1 cellular context compared by ENCODE assay signal in the genomic region with DNA sequence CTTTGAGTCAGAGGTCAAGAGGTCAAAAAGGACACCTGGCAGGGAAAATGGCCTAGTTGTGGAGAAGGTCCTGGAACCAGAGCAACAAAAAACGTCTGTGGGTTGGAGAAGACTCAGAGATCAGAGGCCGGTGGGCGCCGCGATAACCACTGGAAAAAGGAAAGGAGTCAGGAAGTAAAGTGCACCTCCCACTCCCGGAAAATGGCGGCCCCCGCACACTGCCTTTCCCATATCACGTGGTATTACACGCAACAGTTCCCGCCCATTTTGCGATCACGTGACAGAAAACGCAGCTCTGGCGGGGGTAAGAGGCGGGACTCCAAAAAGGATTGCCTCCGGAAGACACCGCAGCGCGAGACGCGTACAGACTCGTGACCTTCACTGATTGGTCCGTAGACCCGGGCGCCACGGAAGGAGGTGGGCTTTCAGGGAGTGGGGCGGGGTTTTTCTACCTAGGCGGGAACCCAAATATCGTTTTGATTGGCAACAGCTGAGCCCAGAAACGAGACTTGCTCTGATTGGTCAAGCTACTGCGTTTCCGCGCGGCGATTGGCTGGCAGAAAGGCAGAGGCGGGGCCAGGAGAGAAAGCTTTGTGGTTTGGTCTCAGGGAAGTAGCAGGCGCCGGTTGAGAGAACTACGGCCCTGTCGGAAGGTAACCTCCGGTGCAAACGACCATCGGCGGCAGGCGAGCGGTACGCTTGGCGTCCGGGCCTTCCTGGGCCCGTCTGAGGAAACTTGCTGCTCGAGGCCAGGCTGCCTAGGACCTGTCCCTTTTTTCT.
TF ChIP-seq lines count a peak whose summit lies in the region.

Gene ACTMAP (minus strand): TSS at position 193 of the 780 bp plus-strand sequence. CDS start 674 bp downstream, outside the sequence.

TF ChIP-seq in HepG2, 621 proteins besides CTCF, POLR2A, EP300 and RAD21 (continued from another document and continues in another):
- 0 out of 2 replicates have a peak, but pooled peaks have one; percentile 33 for TF ChIP-seq MED13 (CRISPR knock-in tag; IDR thresholded peaks at IDR 0.05)
- no peak for TF ChIP-seq ZNF253 (CRISPR knock-in tag; IDR thresholded peaks at IDR 0.05; ENCODE audit: borderline replicate concordance)
- no peak for TF ChIP-seq CC2D1A (CRISPR knock-in tag; IDR thresholded peaks at IDR 0.05)
- TF ChIP-seq PRDM4 (CRISPR knock-in tag; IDR thresholded peaks at IDR 0.05; ENCODE audit: borderline replicate concordance), result no peak
- 0 out of 2 replicates have a peak, but pooled peaks have one; percentile 11 for TF ChIP-seq BCL6 (CRISPR knock-in tag; IDR thresholded peaks at IDR 0.05)
- peak; percentile 10; the same call in 1 of the 2 replicates for TF ChIP-seq GATAD2A (CRISPR knock-in tag; IDR thresholded peaks at IDR 0.05)
- TF ChIP-seq, protein P1, sequence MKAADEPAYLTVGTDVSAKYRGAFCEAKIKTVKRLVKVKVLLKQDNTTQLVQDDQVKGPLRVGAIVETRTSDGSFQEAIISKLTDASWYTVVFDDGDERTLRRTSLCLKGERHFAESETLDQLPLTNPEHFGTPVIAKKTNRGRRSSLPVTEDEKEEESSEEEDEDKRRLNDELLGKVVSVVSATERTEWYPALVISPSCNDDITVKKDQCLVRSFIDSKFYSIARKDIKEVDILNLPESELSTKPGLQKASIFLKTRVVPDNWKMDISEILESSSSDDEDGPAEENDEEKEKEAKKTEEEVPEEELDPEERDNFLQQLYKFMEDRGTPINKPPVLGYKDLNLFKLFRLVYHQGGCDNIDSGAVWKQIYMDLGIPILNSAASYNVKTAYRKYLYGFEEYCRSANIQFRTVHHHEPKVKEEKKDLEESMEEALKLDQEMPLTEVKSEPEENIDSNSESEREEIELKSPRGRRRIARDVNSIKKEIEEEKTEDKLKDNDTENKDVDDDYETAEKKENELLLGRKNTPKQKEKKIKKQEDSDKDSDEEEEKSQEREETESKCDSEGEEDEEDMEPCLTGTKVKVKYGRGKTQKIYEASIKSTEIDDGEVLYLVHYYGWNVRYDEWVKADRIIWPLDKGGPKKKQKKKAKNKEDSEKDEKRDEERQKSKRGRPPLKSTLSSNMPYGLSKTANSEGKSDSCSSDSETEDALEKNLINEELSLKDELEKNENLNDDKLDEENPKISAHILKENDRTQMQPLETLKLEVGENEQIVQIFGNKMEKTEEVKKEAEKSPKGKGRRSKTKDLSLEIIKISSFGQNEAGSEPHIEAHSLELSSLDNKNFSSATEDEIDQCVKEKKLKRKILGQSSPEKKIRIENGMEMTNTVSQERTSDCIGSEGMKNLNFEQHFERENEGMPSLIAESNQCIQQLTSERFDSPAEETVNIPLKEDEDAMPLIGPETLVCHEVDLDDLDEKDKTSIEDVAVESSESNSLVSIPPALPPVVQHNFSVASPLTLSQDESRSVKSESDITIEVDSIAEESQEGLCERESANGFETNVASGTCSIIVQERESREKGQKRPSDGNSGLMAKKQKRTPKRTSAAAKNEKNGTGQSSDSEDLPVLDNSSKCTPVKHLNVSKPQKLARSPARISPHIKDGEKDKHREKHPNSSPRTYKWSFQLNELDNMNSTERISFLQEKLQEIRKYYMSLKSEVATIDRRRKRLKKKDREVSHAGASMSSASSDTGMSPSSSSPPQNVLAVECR (CRISPR knock-in tag; IDR thresholded peaks at IDR 0.05; ENCODE audit: borderline replicate concordance), result peak; percentile 64
- TF ChIP-seq NFYC (CRISPR knock-in tag; IDR thresholded peaks at IDR 0.05), result peak; percentile 90
- no peak for TF ChIP-seq ZNF432 (CRISPR knock-in tag; IDR thresholded peaks at IDR 0.05; ENCODE audit: borderline replicate concordance)
- TF ChIP-seq ZNF510 (CRISPR knock-in tag; IDR thresholded peaks at IDR 0.05; ENCODE audit: low read depth), result peak; percentile 57; the same call in 1 of the 2 replicates
- TF ChIP-seq, protein P2, sequence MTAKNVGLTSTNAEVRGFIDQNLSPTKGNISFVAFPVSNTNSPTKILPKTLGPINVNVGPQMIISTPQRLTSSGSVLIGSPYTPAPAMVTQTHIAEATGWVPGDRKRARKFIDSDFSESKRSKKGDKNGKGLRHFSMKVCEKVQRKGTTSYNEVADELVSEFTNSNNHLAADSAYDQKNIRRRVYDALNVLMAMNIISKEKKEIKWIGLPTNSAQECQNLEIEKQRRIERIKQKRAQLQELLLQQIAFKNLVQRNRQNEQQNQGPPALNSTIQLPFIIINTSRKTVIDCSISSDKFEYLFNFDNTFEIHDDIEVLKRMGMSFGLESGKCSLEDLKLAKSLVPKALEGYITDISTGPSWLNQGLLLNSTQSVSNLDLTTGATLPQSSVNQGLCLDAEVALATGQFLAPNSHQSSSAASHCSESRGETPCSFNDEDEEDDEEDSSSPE (CRISPR knock-in tag; IDR thresholded peaks at IDR 0.05), result peak; percentile 96
- TF ChIP-seq SOX5 (CRISPR knock-in tag; IDR thresholded peaks at IDR 0.05; ENCODE audit: borderline replicate concordance), result 0 out of 2 replicates have a peak, but pooled peaks have one; percentile 14
- 0 out of 4 replicates have a peak, but pooled peaks of 1 of the 2 experiments have one; percentile 29 for TF ChIP-seq KLF16 (CRISPR knock-in tag; IDR thresholded peaks at IDR 0.05)
- peak; percentile 92 for TF ChIP-seq NR2C2 (CRISPR knock-in tag; IDR thresholded peaks at IDR 0.05; ENCODE audit: borderline replicate concordance)
- TF ChIP-seq BHLHE40 (IDR thresholded peaks at IDR 0.05; ENCODE audit: low read length), result peak; percentile 82
- TF ChIP-seq, protein P3, sequence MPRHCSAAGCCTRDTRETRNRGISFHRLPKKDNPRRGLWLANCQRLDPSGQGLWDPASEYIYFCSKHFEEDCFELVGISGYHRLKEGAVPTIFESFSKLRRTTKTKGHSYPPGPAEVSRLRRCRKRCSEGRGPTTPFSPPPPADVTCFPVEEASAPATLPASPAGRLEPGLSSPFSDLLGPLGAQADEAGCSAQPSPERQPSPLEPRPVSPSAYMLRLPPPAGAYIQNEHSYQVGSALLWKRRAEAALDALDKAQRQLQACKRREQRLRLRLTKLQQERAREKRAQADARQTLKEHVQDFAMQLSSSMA (CRISPR knock-in tag; IDR thresholded peaks at IDR 0.05), result no peak
- peak; percentile 96 for TF ChIP-seq E2F1 (CRISPR knock-in tag; IDR thresholded peaks at IDR 0.05)
- no peak for TF ChIP-seq BRF2 (CRISPR knock-in tag; IDR thresholded peaks at IDR 0.05)
- TF ChIP-seq ZNF260 (CRISPR knock-in tag; IDR thresholded peaks at IDR 0.05; ENCODE audit: borderline replicate concordance, low read depth), result no peak
- peak; percentile 47 for TF ChIP-seq AGO2 (optimal IDR thresholded peaks at IDR 0.05; ENCODE audit: low read depth, low read length)
- TF ChIP-seq TRIM24 (CRISPR knock-in tag; IDR thresholded peaks at IDR 0.05), result no peak
- TF ChIP-seq CREM (IDR thresholded peaks at IDR 0.05), result peak; percentile 92
- TF ChIP-seq CREM (CRISPR knock-in tag; IDR thresholded peaks at IDR 0.05), result no peak
- TF ChIP-seq TP53 (CRISPR knock-in tag; conservative IDR thresholded peaks at IDR 0.05), result no peak
- no peak for TF ChIP-seq ATF7-NPFF (CRISPR knock-in tag; IDR thresholded peaks at IDR 0.05; ENCODE audit: low read depth)
- peak; percentile 64 for TF ChIP-seq PHF8 (CRISPR knock-in tag; IDR thresholded peaks at IDR 0.05)
- TF ChIP-seq MIXL1 (CRISPR knock-in tag; IDR thresholded peaks at IDR 0.05), result no peak
- TF ChIP-seq ELF1 (CRISPR knock-in tag; IDR thresholded peaks at IDR 0.05), result peak; percentile 90
- no peak for TF ChIP-seq TCF7 (IDR thresholded peaks at IDR 0.05; ENCODE audit: low read depth)
- TF ChIP-seq POLR2G (IDR thresholded peaks at IDR 0.05; ENCODE audit: low read depth, low read length), result peak; percentile 70
- no peak for TF ChIP-seq ZSCAN30 (CRISPR knock-in tag; IDR thresholded peaks at IDR 0.05)
- TF ChIP-seq, protein P4, sequence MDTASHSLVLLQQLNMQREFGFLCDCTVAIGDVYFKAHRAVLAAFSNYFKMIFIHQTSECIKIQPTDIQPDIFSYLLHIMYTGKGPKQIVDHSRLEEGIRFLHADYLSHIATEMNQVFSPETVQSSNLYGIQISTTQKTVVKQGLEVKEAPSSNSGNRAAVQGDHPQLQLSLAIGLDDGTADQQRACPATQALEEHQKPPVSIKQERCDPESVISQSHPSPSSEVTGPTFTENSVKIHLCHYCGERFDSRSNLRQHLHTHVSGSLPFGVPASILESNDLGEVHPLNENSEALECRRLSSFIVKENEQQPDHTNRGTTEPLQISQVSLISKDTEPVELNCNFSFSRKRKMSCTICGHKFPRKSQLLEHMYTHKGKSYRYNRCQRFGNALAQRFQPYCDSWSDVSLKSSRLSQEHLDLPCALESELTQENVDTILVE (CRISPR knock-in tag; IDR thresholded peaks at IDR 0.05), result peak; percentile 31; the same call in 1 of the 2 replicates
- TF ChIP-seq ZFP36 (IDR thresholded peaks at IDR 0.05; ENCODE audit: borderline replicate concordance, low read depth, low read length, partially characterized antibody), result no peak
- no peak for TF ChIP-seq MLLT10 (CRISPR knock-in tag; IDR thresholded peaks at IDR 0.05)
- peak; percentile 88 for TF ChIP-seq YEATS2 (CRISPR knock-in tag; IDR thresholded peaks at IDR 0.05; ENCODE audit: borderline replicate concordance)
- TF ChIP-seq RBFOX2 (IDR thresholded peaks at IDR 0.05; ENCODE audit: low read depth, low read length), result peak; percentile 86
- no peak for TF ChIP-seq TSC22D2 (CRISPR knock-in tag; IDR thresholded peaks at IDR 0.05; ENCODE audit: borderline replicate concordance)
- peak; percentile 98 for TF ChIP-seq RFXAP (CRISPR knock-in tag; IDR thresholded peaks at IDR 0.05; ENCODE audit: borderline replicate concordance)
- TF ChIP-seq TGIF2 (CRISPR knock-in tag; IDR thresholded peaks at IDR 0.05), result no peak
- no peak for TF ChIP-seq ZNF737 (CRISPR knock-in tag; IDR thresholded peaks at IDR 0.05; ENCODE audit: borderline replicate concordance)
- no peak for TF ChIP-seq MAF1 (CRISPR knock-in tag; IDR thresholded peaks at IDR 0.05; ENCODE audit: borderline replicate concordance)
- no peak for TF ChIP-seq TAF15 (IDR thresholded peaks at IDR 0.05; ENCODE audit: low read depth, low read length, poor library complexity, severe bottlenecking)
- TF ChIP-seq ETV5 (CRISPR knock-in tag; IDR thresholded peaks at IDR 0.05; ENCODE audit: borderline replicate concordance), result peak; percentile 59; the same call in 1 of the 2 replicates
- peak; percentile 89 for TF ChIP-seq ATF1 (CRISPR knock-in tag; IDR thresholded peaks at IDR 0.05)
- TF ChIP-seq MAFF (IDR thresholded peaks at IDR 0.05; ENCODE audit: low read depth, low read length), result no peak
- no peak for TF ChIP-seq ZFAT (CRISPR knock-in tag; conservative IDR thresholded peaks at IDR 0.05)
- peak; percentile 54; the same call in 1 of the 2 replicates for TF ChIP-seq U2AF2 (IDR thresholded peaks at IDR 0.05; ENCODE audit: low read depth, low read length)
- TF ChIP-seq ZFP41 (CRISPR knock-in tag; IDR thresholded peaks at IDR 0.05; ENCODE audit: borderline replicate concordance), result no peak
- TF ChIP-seq SIX1 (CRISPR knock-in tag; IDR thresholded peaks at IDR 0.05; ENCODE audit: borderline replicate concordance), result no peak
- TF ChIP-seq HIVEP1 (CRISPR knock-in tag; IDR thresholded peaks at IDR 0.05), result 0 out of 2 replicates have a peak, but pooled peaks have one; percentile 8
- TF ChIP-seq HNF4G (IDR thresholded peaks at IDR 0.05; ENCODE audit: borderline replicate concordance, low read depth, low read length), result peak; percentile 83; the same call in 1 of the 2 replicates
- peak; percentile 26; the same call in 1 of the 2 replicates for TF ChIP-seq HNF4G (CRISPR knock-in tag; IDR thresholded peaks at IDR 0.05; ENCODE audit: borderline replicate concordance, low read depth)
- no peak for TF ChIP-seq TOE1 (CRISPR knock-in tag; IDR thresholded peaks at IDR 0.05)
- TF ChIP-seq SRF (IDR thresholded peaks at IDR 0.05; ENCODE audit: low read depth, low read length), result peak; percentile 5; the same call in 1 of the 2 replicates
